Comparison of ENCODE assay signal across 8 cellular contexts in the genomic region with DNA sequence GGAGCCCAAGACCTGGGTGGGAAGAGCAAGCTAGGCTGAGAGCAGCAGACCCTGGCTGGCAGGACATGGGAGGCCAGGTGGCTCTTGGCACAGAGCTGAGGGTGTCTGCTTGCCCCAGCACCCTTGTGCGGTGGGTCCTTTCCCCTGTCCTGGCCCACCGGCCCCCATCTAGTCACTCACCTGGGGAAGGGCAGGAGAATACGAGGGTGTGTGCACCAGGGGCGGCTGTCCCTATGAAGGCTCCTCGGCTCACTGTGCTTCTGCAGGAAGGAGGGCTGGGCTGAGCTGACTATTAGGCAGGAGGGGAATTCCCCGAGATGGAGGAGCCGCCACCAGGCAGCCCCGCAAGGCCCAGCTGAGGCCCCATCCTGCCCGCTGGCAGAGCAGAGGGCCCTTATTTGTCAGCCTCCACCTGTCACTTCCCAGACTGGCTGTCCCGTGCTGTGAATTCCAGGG. TPM values are rescaled to one million over a fixed set of nuclear protein-coding genes. Genes with fewer than 3 reads are reported as not detected.
DNase-seq lines count a peak whose midpoint lies in the region; ATAC-seq and TF ChIP-seq lines count a peak whose summit lies in the region.

No MANE protein-coding gene starts in this region.

- H3K4me3 Mint-ChIP-seq in activated CD4-positive, alpha-beta T cell treated with anti-CD3 and anti-CD28 coated beads for 36 hours, result peak overlapping the region; percentile 80

- POLR2A ChIA-PET in activated CD4-positive, alpha-beta T cell treated with anti-CD3 and anti-CD28 coated beads for 36 hours (lab: Charles Lee), result interaction anchor here (0.6 to 1.0 kb wide), 2 partner anchors 8 to 528 kb away, joined by 3 read pairs; no protein-coding TSS in a partner anchor

- H3K36me3 Mint-ChIP-seq in activated CD4-positive, alpha-beta T cell treated with anti-CD3 and anti-CD28 coated beads for 36 hours (ENCODE audit: low read depth), result peaks cover 23% of the 10 kb centered on the region

- no peaks in the 10 kb centered on the region for H3K27me3 Mint-ChIP-seq in activated CD4-positive, alpha-beta T cell treated with anti-CD3 and anti-CD28 coated beads for 36 hours

- TF ChIP-seq POLR2A in GM19099 (IDR thresholded peaks at IDR 0.05; ENCODE audit: extremely low read depth, insufficient read length, low read depth), result peak; percentile 77

- CTCF ChIA-PET in activated CD4-positive, alpha-beta T cell treated with anti-CD3 and anti-CD28 coated beads for 36 hours (lab: Charles Lee), result interaction anchor here (0.8 to 2.4 kb wide), 9 partner anchors 11 to 164 kb away, joined by 3 to 15 read pairs (median 3); no protein-coding TSS in a partner anchor

- peak; percentile 85 for DNase-seq in activated CD4-positive, alpha-beta T cell treated with anti-CD3 and anti-CD28 coated beads for 36 hours
- no peak for DNase-seq in fibroblast of pulmonary artery (ENCODE audit: low read depth)
- DNase-seq in stimulated activated CD8-positive, alpha-beta memory T cell treated with anti-CD3 and anti-CD28 coated beads, Interleukin-7, amount 100 ng/mL, for 24 hours (ENCODE audit: low read depth), result peak; percentile 43
- no peak for DNase-seq in cerebellar cortex (ENCODE audit: low spot score)
- DNase-seq in KBM-7, result no peak
- DNase-seq in medulla oblongata (ENCODE audit: extremely low spot score), result no peak

- peak overlapping the region; percentile 13 for H3K4me3 ChIP-seq in fibroblast of pulmonary artery (replicated peaks; ENCODE audit: low read depth, low read length)

- no peaks in the 10 kb centered on the region for H3K9me3 Mint-ChIP-seq in activated CD4-positive, alpha-beta T cell treated with anti-CD3 and anti-CD28 coated beads for 36 hours (ENCODE audit: low read depth)

- H3K27ac Mint-ChIP-seq in activated CD4-positive, alpha-beta T cell treated with anti-CD3 and anti-CD28 coated beads for 36 hours, result peak overlapping the region; percentile 86

- intact Hi-C loops in activated CD4-positive, alpha-beta T cell treated with anti-CD3 and anti-CD28 coated beads for 36 hours (cut with DNase I, micrococcal nuclease), result loop anchor here in 1 of 2 experiments (5.0 to 10.0 kb wide), 2 partner anchors 35 to 302 kb away; no protein-coding TSS in a partner anchor

- peak; percentile 60 for ATAC-seq in HG03103 (IDR thresholded peaks at IDR 0.05; ENCODE audit: low read depth, unreplicated experiment)
- peak; percentile 78 for ATAC-seq in activated CD4-positive, alpha-beta T cell treated with anti-CD3 and anti-CD28 coated beads for 36 hours

- peaks cover 57% of the 10 kb centered on the region for H3K4me1 Mint-ChIP-seq in activated CD4-positive, alpha-beta T cell treated with anti-CD3 and anti-CD28 coated beads for 36 hours

- no peak for TF ChIP-seq CTCF in fibroblast of pulmonary artery (IDR thresholded peaks at IDR 0.05; ENCODE audit: low read length, missing control alignments)

- in situ Hi-C loops in KBM-7 (cut with MboI; ENCODE audit: low pct_unique_long_range_greater_than_20kb, low sequenced_read_pairs), result no loop called here

RNA-seq across cellular contexts. Expression of a gene that starts 6.1 kb away (rescaled TPM):
- total RNA-seq in activated CD4-positive, alpha-beta T cell treated with anti-CD3 and anti-CD28 coated beads for 36 hours, result 100 to 1,000 TPM; 351 to 408 TPM

Comparison
In these comparisons a context has a peak if more than half of its experiments do, and no peak if none do; other contexts are left out.
1. DNase-seq: peak in activated CD4-positive, alpha-beta T cell treated with anti-CD3 and anti-CD28 coated beads for 36 hours (single experiment) and stimulated activated CD8-positive, alpha-beta memory T cell treated with anti-CD3 and anti-CD28 coated beads, Interleukin-7, amount 100 ng/mL, for 24 hours (single experiment); none in fibroblast of pulmonary artery (single experiment), cerebellar cortex (single experiment), KBM-7 (single experiment) and medulla oblongata (single experiment).